31 cellular contexts compared by ENCODE assay signal in genomic region chr2:230048010-230048671, GRCh38.
"Had no signal": no experiment of that assay in that cellular context is flagged by ENCODE, and none has a peak within 500 bp of the region (broad histone marks: within the 10 kb centered on the region; RNA-seq: fewer than 3 reads in every experiment).

No MANE protein-coding gene starts in this region.

- FAIRE-seq: astrocyte, TTC549 had no signal

- H3K27ac Mint-ChIP-seq: activated CD4-positive, alpha-beta T cell treated with anti-CD3 and anti-CD28 coated beads, Interleukin-2, amount 10 ng/mL, durations not matched to agents 24 days and 14 days; activated CD8-positive, alpha-beta T cell treated with anti-CD3 and anti-CD28 coated beads for 36 hours; activated naive CD8-positive, alpha-beta T cell treated with anti-CD3 and anti-CD28 coated beads, Interleukin-2, amount 10 ng/mL, durations not matched to agents 7 days and 5 days; activated T-helper 1 cell treated with anti-CD3 and anti-CD28 coated beads, Interleukin-12 subunit alpha, Interleukin-12 subunit beta, Interleukin-2, Interleukin-4 antibody, amounts not matched to agents 30 ng/mL and 10 ng/mL and 1 ng/mL, durations not matched to agents 14 hours and 24 hours and 36 hours; T-helper 1 cell treated with Interleukin-12 subunit alpha and Interleukin-12 subunit beta and Interleukin-4 antibody, amounts not matched to agents 30 μg/mL and 1 μg/mL, for 36 hours; T-helper 2 cell treated with Interferon-gamma antibody and Interleukin-4, amounts not matched to agents 5 μg/mL and 100 μg/mL, for 36 hours had no signal

- H3K4me2 ChIP-seq: SK-N-SH had no signal

- H3K4me1 Mint-ChIP-seq: activated naive CD8-positive, alpha-beta T cell treated with anti-CD3 and anti-CD28 coated beads, Interleukin-2, amount 10 ng/mL, durations not matched to agents 7 days and 5 days; central memory CD8-positive, alpha-beta T cell had no signal

- H3K9me3 ChIP-seq: adrenal gland, Peyer's patch, SJSA1, SK-N-SH had no signal

- H3K27ac ChIP-seq: adrenal gland, cardiac muscle cell, Peyer's patch, SJSA1 had no signal

- H3K36me3 ChIP-seq: cardiac muscle cell, Peyer's patch, SJSA1 had no signal

- H3K4me1 ChIP-seq: Peyer's patch had no signal

- H3K4me3 ChIP-seq: adrenal gland, cardiac muscle cell, Peyer's patch, SJSA1 had no signal

- H3K9me3 Mint-ChIP-seq: activated CD4-positive, alpha-beta T cell treated with anti-CD3 and anti-CD28 coated beads, Interleukin-2, amount 10 ng/mL, durations not matched to agents 24 days and 14 days; activated CD8-positive, alpha-beta T cell treated with anti-CD3 and anti-CD28 coated beads for 36 hours; activated naive CD8-positive, alpha-beta T cell treated with anti-CD3 and anti-CD28 coated beads, Interleukin-2, amount 10 ng/mL, durations not matched to agents 7 days and 5 days; activated T-cell treated with anti-CD3 and anti-CD28 coated beads, Interleukin-2, amount 50 U/mL, for 4 hours; activated T-helper 1 cell treated with anti-CD3 and anti-CD28 coated beads, Interleukin-12 subunit alpha, Interleukin-12 subunit beta, Interleukin-2, Interleukin-4 antibody, amounts not matched to agents 30 ng/mL and 10 ng/mL and 1 ng/mL, durations not matched to agents 14 hours and 24 hours and 36 hours; central memory CD8-positive, alpha-beta T cell; T-helper 1 cell treated with Interleukin-12 subunit alpha and Interleukin-12 subunit beta and Interleukin-4 antibody, amounts not matched to agents 30 μg/mL and 1 μg/mL, for 36 hours; T-helper 2 cell treated with Interferon-gamma antibody and Interleukin-4, amounts not matched to agents 5 μg/mL and 100 μg/mL, for 36 hours had no signal

- ATAC-seq: activated CD8-positive, alpha-beta T cell treated with anti-CD3 and anti-CD28 coated beads for 36 hours; activated T-cell treated with anti-CD3 and anti-CD28 coated beads, Interleukin-2, amount 50 U/mL, for 4 hours had no signal

- DNase-seq: activated CD4-positive, alpha-beta T cell treated with anti-CD3 and anti-CD28 coated beads, Interleukin-2, amount 10 ng/mL, durations not matched to agents 24 days and 14 days; activated CD4-positive, alpha-beta T cell treated with anti-CD3 and anti-CD28 coated beads, Interleukin-2, amount 50 U/mL, for 4 hours; activated CD8-positive, alpha-beta T cell treated with anti-CD3 and anti-CD28 coated beads for 36 hours; activated gamma-delta T cell treated with Interleukin-2 at 50 U/mL for 16 hours; activated naive CD4-positive, alpha-beta T cell treated with anti-CD3 and anti-CD28 coated beads, Interleukin-2, amount 50 U/mL, for 16 hours; activated naive CD8-positive, alpha-beta T cell treated with anti-CD3 and anti-CD28 coated beads, Interleukin-2, amount 10 ng/mL, durations not matched to agents 7 days and 5 days; activated T-cell treated with anti-CD3 and anti-CD28 coated beads for 4 hours; activated T-cell treated with anti-CD3 and anti-CD28 coated beads, Interleukin-2, amount 50 U/mL, for 4 hours; adrenal gland; NCI-H1048; NCI-H1105 treated with DMSO at 0.1 percent for 48 hours; NCI-H1436; NCI-H1694; NCI-H1930; NCI-H2081 treated with DMSO at 0.1 percent for 48 hours; NCI-H226; NCI-H446 treated with DMSO at 0.1 percent for 48 hours; NCI-H524; Peyer's patch; RPMI8226; SHP77 treated with DMSO at 0.1 percent for 48 hours; SK-N-SH had no signal

- H3K9ac ChIP-seq: SK-N-SH had no signal

- H3K4me3 Mint-ChIP-seq: activated CD4-positive, alpha-beta T cell treated with anti-CD3 and anti-CD28 coated beads, Interleukin-2, amount 10 ng/mL, durations not matched to agents 24 days and 14 days; activated CD8-positive, alpha-beta T cell treated with anti-CD3 and anti-CD28 coated beads for 36 hours; activated naive CD8-positive, alpha-beta T cell treated with anti-CD3 and anti-CD28 coated beads, Interleukin-2, amount 10 ng/mL, durations not matched to agents 7 days and 5 days; activated T-cell treated with anti-CD3 and anti-CD28 coated beads, Interleukin-2, amount 50 U/mL, for 4 hours; activated T-helper 1 cell treated with anti-CD3 and anti-CD28 coated beads, Interleukin-12 subunit alpha, Interleukin-12 subunit beta, Interleukin-2, Interleukin-4 antibody, amounts not matched to agents 30 ng/mL and 10 ng/mL and 1 ng/mL, durations not matched to agents 14 hours and 24 hours and 36 hours; central memory CD8-positive, alpha-beta T cell; T-helper 1 cell treated with Interleukin-12 subunit alpha and Interleukin-12 subunit beta and Interleukin-4 antibody, amounts not matched to agents 30 μg/mL and 1 μg/mL, for 36 hours; T-helper 2 cell treated with Interferon-gamma antibody and Interleukin-4, amounts not matched to agents 5 μg/mL and 100 μg/mL, for 36 hours had no signal

- H3K36me3 Mint-ChIP-seq: activated naive CD8-positive, alpha-beta T cell treated with anti-CD3 and anti-CD28 coated beads, Interleukin-2, amount 10 ng/mL, durations not matched to agents 7 days and 5 days had no signal

- H3K27me3 Mint-ChIP-seq: activated CD4-positive, alpha-beta T cell treated with anti-CD3 and anti-CD28 coated beads, Interleukin-2, amount 10 ng/mL, durations not matched to agents 24 days and 14 days; activated CD8-positive, alpha-beta T cell treated with anti-CD3 and anti-CD28 coated beads for 36 hours; activated naive CD8-positive, alpha-beta T cell treated with anti-CD3 and anti-CD28 coated beads, Interleukin-2, amount 10 ng/mL, durations not matched to agents 7 days and 5 days; brain had no signal

- H3K9me2 ChIP-seq: SK-N-SH had no signal

- H3K27me3 ChIP-seq: adrenal gland, cardiac muscle cell, Peyer's patch, SJSA1 had no signal
